Comparison of ENCODE assay signal across 20 cellular contexts in genomic region chr7:111784971-111785575, GRCh38.
"Had no signal": no experiment of that assay in that cellular context is flagged by ENCODE, and none has a peak within 500 bp of the region (broad histone marks: within the 10 kb centered on the region; RNA-seq: fewer than 3 reads in every experiment).

No MANE protein-coding gene starts in this region.

- H3K36me3 Mint-ChIP-seq: activated naive CD8-positive, alpha-beta T cell treated with anti-CD3 and anti-CD28 coated beads for 36 hours; memory B cell; natural killer cell treated with Interleukin-12 subunit alpha and Interleukin-12 subunit beta and Interleukin-15 and Interleukin-18, amount 100 ng/mL, for 72 hours; stimulated activated naive B cell treated with anti-CD40 and anti-IgM and Interleukin-4, amounts not matched to agents 10 μg/mL and 1 μg/mL and 100 μg/mL, for 72 hours had no signal

- H3K9me3 ChIP-seq: gastrocnemius medialis, heart left ventricle, right atrium auricular region, tibial nerve had no signal

- H3K27ac Mint-ChIP-seq: activated naive CD8-positive, alpha-beta T cell treated with anti-CD3 and anti-CD28 coated beads for 36 hours; activated T-helper 1 cell treated with anti-CD3 and anti-CD28 coated beads, Interleukin-12 subunit alpha, Interleukin-12 subunit beta, Interleukin-2, Interleukin-4 antibody, amounts not matched to agents 30 ng/mL and 10 ng/mL and 1 ng/mL, durations not matched to agents 14 hours and 24 hours and 36 hours; dendritic cell treated with granulocyte-macrophage colony-stimulating factor and Interleukin-4, amounts not matched to agents 40 ng/mL and 50 ng/mL, for 4 days; memory B cell; natural killer cell treated with Interleukin-12 subunit alpha and Interleukin-12 subunit beta and Interleukin-15 and Interleukin-18, amount 100 ng/mL, for 72 hours; stimulated activated naive B cell treated with anti-CD40 and anti-IgM and Interleukin-4, amounts not matched to agents 10 μg/mL and 1 μg/mL and 100 μg/mL, for 72 hours had no signal

- H3K4me3 ChIP-seq: gastrocnemius medialis, heart left ventricle, right atrium auricular region, skin epidermis, tibial nerve had no signal

- H3K4me1 ChIP-seq: right atrium auricular region, tibial nerve had no signal

- H3K9me3 Mint-ChIP-seq: activated naive CD8-positive, alpha-beta T cell treated with anti-CD3 and anti-CD28 coated beads for 36 hours; activated T-helper 1 cell treated with anti-CD3 and anti-CD28 coated beads, Interleukin-12 subunit alpha, Interleukin-12 subunit beta, Interleukin-2, Interleukin-4 antibody, amounts not matched to agents 30 ng/mL and 10 ng/mL and 1 ng/mL, durations not matched to agents 14 hours and 24 hours and 36 hours; memory B cell had no signal

- H3K27ac ChIP-seq: epithelial cell of prostate, gastrocnemius medialis, heart left ventricle, right atrium auricular region, skin epidermis, tibial nerve had no signal

- H3K36me3 ChIP-seq: gastrocnemius medialis, right atrium auricular region had no signal

- H3K4me1 Mint-ChIP-seq: activated naive CD8-positive, alpha-beta T cell treated with anti-CD3 and anti-CD28 coated beads for 36 hours; memory B cell; stimulated activated naive B cell treated with anti-CD40 and anti-IgM and Interleukin-4, amounts not matched to agents 10 μg/mL and 1 μg/mL and 100 μg/mL, for 72 hours had no signal

- H3K27me3 ChIP-seq: gastrocnemius medialis, heart left ventricle, right atrium auricular region, tibial nerve had no signal

- DNase-seq: activated CD4-positive, alpha-beta T cell treated with anti-CD3 and anti-CD28 coated beads, Interleukin-2, amount 50 U/mL, for 1 hour; activated CD4-positive, CD25-positive, alpha-beta regulatory T cell; activated naive CD8-positive, alpha-beta T cell treated with anti-CD3 and anti-CD28 coated beads for 36 hours; effector memory CD4-positive, alpha-beta T cell; gastrocnemius medialis; heart left ventricle; left ventricle myocardium superior; posterior cingulate gyrus; stimulated activated CD4-positive, alpha-beta T cell treated with anti-CD3 and anti-CD28 coated beads, Interleukin-15, amount 100 ng/mL, for 24 hours; stimulated activated CD4-positive, alpha-beta T cell treated with anti-CD3 and anti-CD28 coated beads, Interleukin-4, amount 100 ng/mL, for 1 hour; stimulated activated naive B cell treated with anti-CD40 and anti-IgM and Interleukin-4, amounts not matched to agents 10 μg/mL and 1 μg/mL and 100 μg/mL, for 72 hours; T-helper 2 cell had no signal

- H3K4me3 Mint-ChIP-seq: activated naive CD8-positive, alpha-beta T cell treated with anti-CD3 and anti-CD28 coated beads for 36 hours; activated T-helper 1 cell treated with anti-CD3 and anti-CD28 coated beads, Interleukin-12 subunit alpha, Interleukin-12 subunit beta, Interleukin-2, Interleukin-4 antibody, amounts not matched to agents 30 ng/mL and 10 ng/mL and 1 ng/mL, durations not matched to agents 14 hours and 24 hours and 36 hours; dendritic cell treated with granulocyte-macrophage colony-stimulating factor and Interleukin-4, amounts not matched to agents 40 ng/mL and 50 ng/mL, for 4 days; memory B cell; natural killer cell treated with Interleukin-12 subunit alpha and Interleukin-12 subunit beta and Interleukin-15 and Interleukin-18, amount 100 ng/mL, for 72 hours; stimulated activated naive B cell treated with anti-CD40 and anti-IgM and Interleukin-4, amounts not matched to agents 10 μg/mL and 1 μg/mL and 100 μg/mL, for 72 hours had no signal

- H3K27me3 Mint-ChIP-seq: dendritic cell treated with granulocyte-macrophage colony-stimulating factor and Interleukin-4, amounts not matched to agents 40 ng/mL and 50 ng/mL, for 4 days had no signal
